1 cellular context compared by ENCODE assay signal in genomic region chr16:47565454-47565853, GRCh38.
TF ChIP-seq lines count a peak whose summit lies in the region.

No MANE protein-coding gene starts in this region.

TF ChIP-seq in K562, 482 proteins besides CTCF, POLR2A, EP300 and RAD21 (continued from another document):
- TF ChIP-seq ZNF592 (IDR thresholded peaks at IDR 0.05), result 0 out of 2 replicates have a peak, but pooled peaks have one; percentile 34
- TF ChIP-seq ZNF507 (tag; conservative IDR thresholded peaks at IDR 0.05), result no peak
- peak; percentile 68; the same call in 1 of the 2 replicates for TF ChIP-seq ZNF584 (CRISPR knock-in tag; IDR thresholded peaks at IDR 0.05; ENCODE audit: low read depth)
- TF ChIP-seq FOSL1 (tag; conservative IDR thresholded peaks at IDR 0.05), result peak; percentile 52
